In genomic region chr19:11480927-11481776, GRCh38 we compare ENCODE assay signal across 9 cellular contexts. TPM values are rescaled to one million over a fixed set of nuclear protein-coding genes. Genes with fewer than 3 reads are reported as not detected.
DNase-seq lines count a peak whose midpoint lies in the region; ATAC-seq and TF ChIP-seq lines count a peak whose summit lies in the region.
"Had no signal": no experiment of that assay in that cellular context is flagged by ENCODE, and none has a peak within 500 bp of the region (broad histone marks: within the 10 kb centered on the region; RNA-seq: fewer than 3 reads in every experiment).

Gene ELAVL3, minus strand, starts transcription at chr19:11481046. Its CDS starts 438 bp downstream, at chr19:11480608.

- peaks cover 41% of the 10 kb centered on the region for H3K27me3 ChIP-seq in upper lobe of right lung

- no peaks in the 10 kb centered on the region for H3K36me3 ChIP-seq in upper lobe of right lung

- ATAC-seq in upper lobe of right lung (no peak), HG02610 (IDR thresholded peaks at IDR 0.05; ENCODE audit: unreplicated experiment) (no peak)

- H3K27ac Mint-ChIP-seq in chondrocyte (ENCODE audit: unreplicated experiment) = no peak within 1 kb of the TSS

- H3K9me3 Mint-ChIP-seq in chondrocyte (ENCODE audit: low read depth) = no peaks in the 10 kb centered on the region

- H3K9me3 ChIP-seq in upper lobe of right lung = no peaks in the 10 kb centered on the region

- peaks cover 13% of the 10 kb centered on the region for H3K4me1 Mint-ChIP-seq in chondrocyte (ENCODE audit: low read depth)

- H3K4me3 ChIP-seq in upper lobe of right lung = no peak within 1 kb of the TSS

- peaks cover 26% of the 10 kb centered on the region for H3K27me3 Mint-ChIP-seq in chondrocyte (ENCODE audit: low read depth)

- peaks cover 17% of the 10 kb centered on the region for H3K4me1 ChIP-seq in upper lobe of right lung

- H3K36me3 Mint-ChIP-seq in chondrocyte (ENCODE audit: low read depth) = peaks cover 3% of the 10 kb centered on the region

- H3K4me3 Mint-ChIP-seq in chondrocyte (ENCODE audit: unreplicated experiment) = peak within 1 kb of the TSS; percentile 64

- H3K27ac ChIP-seq in upper lobe of right lung = no peak within 1 kb of the TSS

- DNase-seq in NCI-H1417 (lab: John Stamatoyannopoulos, UW) (peak; percentile 38 to 88 (median 85)), NCI-H1417 treated with DMSO at 0.1 percent for 48 hours (lab: John Stamatoyannopoulos, UW) (no peak), NCI-H2171 (lab: John Stamatoyannopoulos, UW) (peak; percentile 68), chondrocyte (ENCODE audit: low spot score) (no peak), putamen (ENCODE audit: low spot score) (peak; percentile 77), upper lobe of right lung (no peak)
- DNase-seq in effector CD4-positive, alpha-beta T cell = no peak

- TF ChIP-seq CTCF in chondrocyte (IDR thresholded peaks at IDR 0.05) (no peak), upper lobe of right lung (IDR thresholded peaks at IDR 0.05) (no peak)

- intact Hi-C loops in upper lobe of right lung (cut with DNase I) = no loop called here

RNA-seq across cellular contexts. Expression of gene ELAVL3, which starts in this region (rescaled TPM):
- 0.07 TPM in 1 of 3 replicates, not detected in the others for total RNA-seq in chondrocyte
- not detected for total RNA-seq in upper lobe of right lung
- total RNA-seq: NCI-H460 had no signal

Comparison
In these comparisons a context has a peak if more than half of its experiments do, and no peak if none do; other contexts are left out.
1. DNase-seq: peak in NCI-H1417 (3 of 3), NCI-H2171 (single experiment) and putamen (single experiment); none in NCI-H1417 treated with DMSO at 0.1 percent for 48 hours (single experiment), chondrocyte (single experiment), effector CD4-positive, alpha-beta T cell (single experiment) and upper lobe of right lung (single experiment).